8 cellular contexts compared by ENCODE assay signal in the genomic region with DNA sequence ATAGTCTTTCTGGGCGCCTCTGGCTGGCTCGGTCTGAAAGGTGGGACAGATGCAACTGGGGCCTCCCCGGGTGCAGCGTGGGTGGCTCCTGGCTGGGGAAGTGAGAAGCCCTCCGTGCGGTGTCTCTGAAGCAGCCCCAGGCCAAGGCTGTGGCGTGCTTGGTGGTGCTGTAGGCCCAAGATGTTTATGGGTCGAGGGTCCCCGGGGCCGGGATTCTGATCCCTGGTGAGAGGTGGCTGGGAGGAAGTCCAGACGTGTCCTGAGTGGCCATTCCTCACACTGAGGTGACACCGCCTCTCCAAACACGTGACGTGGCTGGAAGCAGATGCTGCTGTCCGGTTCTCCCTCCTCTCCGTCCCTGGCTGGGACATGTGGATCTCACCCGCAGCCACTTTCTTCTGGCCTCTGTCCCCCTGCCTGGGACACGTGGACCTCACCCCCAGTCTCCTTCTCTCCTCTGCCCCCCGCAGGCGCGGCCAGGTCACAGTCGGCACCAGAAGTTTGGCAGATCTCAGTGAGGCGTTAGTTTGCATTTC. TPM values are rescaled to one million over a fixed set of nuclear protein-coding genes. Genes with fewer than 3 reads are reported as not detected.
DNase-seq lines count a peak whose midpoint lies in the region; ATAC-seq and TF ChIP-seq lines count a peak whose summit lies in the region.

No MANE protein-coding gene starts in this region.

- peak overlapping the region; percentile 68 for H3K27ac ChIP-seq in WERI-Rb-1
- H3K27ac ChIP-seq in effector memory CD4-positive, alpha-beta T cell (ENCODE audit: insufficient read depth, low read length, poor library complexity, severe bottlenecking), result peak overlapping the region; percentile 46
- peak overlapping the region; percentile 22 to 28 for H3K27ac ChIP-seq in tibial artery

- H3K27ac Mint-ChIP-seq in Calu3 (ENCODE audit: unreplicated experiment) (peak overlapping the region; percentile 51), natural killer cell (peak overlapping the region; percentile 89 to 95)

- H3K36me3 Mint-ChIP-seq in Calu3 (ENCODE audit: insufficient read depth, unreplicated experiment), result peaks cover 19% of the 10 kb centered on the region
- no peaks in the 10 kb centered on the region for H3K36me3 Mint-ChIP-seq in natural killer cell

- ATAC-seq in GM19328 (IDR thresholded peaks at IDR 0.05; ENCODE audit: unreplicated experiment) (peak; percentile 58), HG03439 (IDR thresholded peaks at IDR 0.05; ENCODE audit: unreplicated experiment) (peak; percentile 55), natural killer cell (peak; percentile 16 to 30 (median 27))

- no TSS peak for BruUV-seq in Calu3 (replicated peaks; lab: Mats Ljungman, UMichigan)

- peak; percentile 41 for DNase-seq in Calu3
- peak; percentile 70 for DNase-seq in WERI-Rb-1
- no peak for DNase-seq in effector memory CD4-positive, alpha-beta T cell
- DNase-seq in natural killer cell, result no peak
- peak; percentile 58 to 77 for DNase-seq in tibial artery
- no peak for DNase-seq in cortex of kidney (lab: John Stamatoyannopoulos, UW)

- H3K27me3 ChIP-seq in WERI-Rb-1 (ENCODE audit: insufficient read depth, low read depth, severe bottlenecking), result no peaks in the 10 kb centered on the region
- no peaks in the 10 kb centered on the region for H3K27me3 ChIP-seq in effector memory CD4-positive, alpha-beta T cell (replicated peaks; ENCODE audit: control insufficient read depth, insufficient read depth, low read length, poor library complexity, severe bottlenecking)
- peaks cover 0 to 5% of the 10 kb centered on the region in 2 donors for H3K27me3 ChIP-seq in tibial artery

- intact Hi-C loops in Calu3 (cut with micrococcal nuclease; ENCODE audit: unreplicated experiment) (no loop called here), natural killer cell (cut with micrococcal nuclease) (loop anchor here (10.0 kb wide), 1 partner anchor 527 kb away; the partner anchor contains the start of gene FARP2), tibial artery (cut with DNase I; ENCODE audit: low total_unique reads) (no loop called here)

- H3K9me3 Mint-ChIP-seq in Calu3 (ENCODE audit: low read depth, unreplicated experiment) (no peaks in the 10 kb centered on the region), natural killer cell (no peaks in the 10 kb centered on the region)

- H3K4me3 Mint-ChIP-seq in Calu3 (ENCODE audit: low read depth, unreplicated experiment), result peak overlapping the region; percentile 86
- H3K4me3 Mint-ChIP-seq in natural killer cell, result peak overlapping the region; percentile 94

- H3K9me3 ChIP-seq in WERI-Rb-1 (ENCODE audit: severe bottlenecking) (no peaks in the 10 kb centered on the region), tibial artery (no peaks in the 10 kb centered on the region)
- no peaks in the 10 kb centered on the region for H3K9me3 ChIP-seq in effector memory CD4-positive, alpha-beta T cell (ENCODE audit: control insufficient read depth, low read length)

- H3K4me1 Mint-ChIP-seq in Calu3 (ENCODE audit: low read depth, unreplicated experiment) (peaks cover 18% of the 10 kb centered on the region), natural killer cell (peaks cover 21 to 30% of the 10 kb centered on the region in 2 donors)

- H3K27me3 Mint-ChIP-seq in Calu3 (ENCODE audit: unreplicated experiment) (no peaks in the 10 kb centered on the region), natural killer cell (ENCODE audit: low read depth in 2 of 2) (no peaks in the 10 kb centered on the region)

- TF ChIP-seq CTCF in Calu3 (IDR thresholded peaks at IDR 0.05; ENCODE audit: unreplicated experiment) (no peak), WERI-Rb-1 (IDR thresholded peaks at IDR 0.05; ENCODE audit: low read depth, low read length) (peak; percentile 31; the same call in 1 of the 2 replicates), natural killer cell (IDR thresholded peaks at IDR 0.05) (no peak), tibial artery (IDR thresholded peaks at IDR 0.05) (no peak)

- CTCF ChIA-PET in Calu3 (lab: Charles Lee), result no interaction called here

- peaks cover 15% of the 10 kb centered on the region for H3K4me1 ChIP-seq in effector memory CD4-positive, alpha-beta T cell (ENCODE audit: control insufficient read depth, insufficient read depth, low read length, poor library complexity, severe bottlenecking)
- peaks cover 0 to 26% (median 13%) of the 10 kb centered on the region in 4 donors for H3K4me1 ChIP-seq in tibial artery

- H3K36me3 ChIP-seq in WERI-Rb-1, result peaks cover 6% of the 10 kb centered on the region
- H3K36me3 ChIP-seq in effector memory CD4-positive, alpha-beta T cell (ENCODE audit: control insufficient read depth, insufficient read depth, low read length), result peaks cover 16% of the 10 kb centered on the region
- no peaks in the 10 kb centered on the region for H3K36me3 ChIP-seq in tibial artery

- H3K4me3 ChIP-seq in WERI-Rb-1 (ENCODE audit: low read depth, low read length) (peak overlapping the region; percentile 44), tibial artery (peak overlapping the region; percentile 53 to 55)
- H3K4me3 ChIP-seq in effector memory CD4-positive, alpha-beta T cell (ENCODE audit: insufficient read depth, low read depth, low read length, poor library complexity, severe bottlenecking), result peak overlapping the region; percentile 36

RNA-seq across cellular contexts. Expression of gene RTP5, which starts 12.6 kb away (rescaled TPM):
- total RNA-seq in Calu3 (2022) (not detected in 2 replicates), natural killer cell (1 to 10 TPM in 1 of 3 donors, under 1 TPM in 2; 0.47 to 1.7 (median 0.68) TPM)

RNA-seq across cellular contexts. Expression of gene PDCD1, which starts 23.5 kb away (rescaled TPM):
- total RNA-seq in Calu3 (2022), result not detected in 2 replicates
- total RNA-seq in natural killer cell, result under 1 TPM in 1 of 3 donors, not detected in 2; 0.45 TPM

Comparison
In these comparisons a context has a peak if more than half of its experiments do, and no peak if none do; other contexts are left out.
1. DNase-seq: peak in Calu3 (single experiment), WERI-Rb-1 (single experiment) and tibial artery (2 of 2); none in effector memory CD4-positive, alpha-beta T cell (0 of 3), natural killer cell (single experiment) and cortex of kidney (single experiment).
2. Peak in every context shown above with its lines, with median percentiles within 50 percentile points of each other: ATAC-seq, H3K27ac ChIP-seq and H3K4me3 ChIP-seq.